In genomic region chr12:49777800-49778748, GRCh38 we compare ENCODE assay signal across 8 cellular contexts. TPM values are rescaled to one million over a fixed set of nuclear protein-coding genes. Genes with fewer than 3 reads are reported as not detected.
DNase-seq lines count a peak whose midpoint lies in the region; ATAC-seq, FAIRE-seq and TF ChIP-seq lines count a peak whose summit lies in the region.

No MANE protein-coding gene starts in this region.

- TF ChIP-seq CTCF in GM12878 (IDR thresholded peaks at IDR 0.05 in 2 of 3, conservative IDR thresholded peaks at IDR 0.05 in 1 of 3; ENCODE audit: control insufficient read depth in 2 of 3, extremely low read depth in 1 of 3, insufficient read depth in 1 of 3, low read depth in 3 of 3, low read length in 3 of 3) (peak; percentile 87 to 95 (median 95); a peak in 5 of 6 replicates), kidney epithelial cell (IDR thresholded peaks at IDR 0.05; ENCODE audit: insufficient read depth, low read length, poor library complexity, severe bottlenecking) (peak; percentile 97)

- TF ChIP-seq EP300 in Ishikawa (IDR thresholded peaks at IDR 0.05; ENCODE audit: borderline replicate concordance), result no peak
- no peak for TF ChIP-seq EP300 in GM12878 (IDR thresholded peaks at IDR 0.05; ENCODE audit: borderline replicate concordance in 1 of 2, control insufficient read depth in 1 of 2, low read depth in 2 of 2, low read length in 2 of 2)

- no peak overlapping the region for H3K4me2 ChIP-seq in GM12878 (ENCODE audit: control insufficient read depth, insufficient read depth)

- POLR2A ChIA-PET in GM12878 (lab: Charles Lee), result interaction anchor here (0.5 to 1.7 kb wide), 4 partner anchors 24 to 50 kb away, joined by 3 to 4 read pairs (median 4); partner anchors contain the start of gene TMBIM6

- no peak overlapping the region for H3K9ac ChIP-seq in GM12878 (ENCODE audit: control insufficient read depth, insufficient read depth, low read length)

- peak overlapping the region; percentile 69 for H2AFZ ChIP-seq in GM12878 (ENCODE audit: control insufficient read depth, low read depth, low read length)

- no TSS peak for BruUV-seq in GM12878 (replicated peaks; lab: Mats Ljungman, UMichigan)

- H3K4me1 ChIP-seq in GM12878 (ENCODE audit: control insufficient read depth, insufficient read depth, low read length), result peaks cover 6% of the 10 kb centered on the region

- H3K27me3 ChIP-seq in GM12878 (replicated peaks in 1 of 2; ENCODE audit: control insufficient read depth in 2 of 2, insufficient read depth in 2 of 2, low read length in 1 of 2), result no peaks in the 10 kb centered on the region
- H3K27me3 ChIP-seq in kidney epithelial cell (ENCODE audit: control insufficient read depth, insufficient read depth, low read length), result peaks cover 8% of the 10 kb centered on the region

- CTCF ChIA-PET in GM12878 (lab: Yijun Ruan, JAX), result interaction anchor here (0.7 to 3.1 kb wide), 41 partner anchors 7 to 242 kb away, joined by 3 to 122 read pairs (median 6); partner anchors contain the start of genes BCDIN3D, NCKAP5L and TMBIM6

- peak; percentile 86 for DNase-seq in D341Med (ENCODE audit: low spot score)
- peak; percentile 47 for DNase-seq in UCSD-AML1 (lab: John Stamatoyannopoulos, UW; ENCODE audit: unreplicated experiment)
- DNase-seq in GM12878 (ENCODE audit: low read depth, low spot score), result no peak
- DNase-seq in kidney epithelial cell (ENCODE audit: low read depth), result no peak
- DNase-seq in stimulated activated CD4-positive, alpha-beta T cell treated with anti-CD3 and anti-CD28 coated beads, TNF-alpha, amount 100 ng/mL, for 1 hour (ENCODE audit: low read depth in 3 of 3, low spot score in 1 of 3), result peak; percentile 38 to 75 (median 57)

- WGBS in GM12878 (ENCODE audit: insufficient coverage, insufficient replicate concordance, low lambda C conversion rate, missing lambda C conversion rate), result 50% methylated on average over 19 of the region's 19 CpGs

- FAIRE-seq in GM12878 (lab: Jason Lieb, UNC), result peak; percentile 23

- no peak overlapping the region for H3K4me3 ChIP-seq in GM12878
- no peak overlapping the region for H3K4me3 ChIP-seq in kidney epithelial cell (ENCODE audit: low read depth, low read length)

- no peak for TF ChIP-seq POLR2A in GM12878 (IDR thresholded peaks at IDR 0.05; ENCODE audit: low read depth, low read length)

- in situ Hi-C loops in GM12878 (cut with MboI), result loop anchor here (5.0 kb wide), 1 partner anchor 59 kb away; no protein-coding TSS in a partner anchor

- intact Hi-C loops in GM12878 (cut with micrococcal nuclease; ENCODE audit: unreplicated experiment), result loop anchor here (5.0 kb wide), 1 partner anchor 141 kb away; no protein-coding TSS in a partner anchor

- ATAC-seq in GM12878 (peak; percentile 83), GM21528 (IDR thresholded peaks at IDR 0.05; ENCODE audit: low FRiP score, unreplicated experiment) (no peak), HG02623 (IDR thresholded peaks at IDR 0.05; ENCODE audit: unreplicated experiment) (no peak)

- RAD21 ChIA-PET in GM12878 (lab: Charles Lee; ENCODE audit: unreplicated experiment), result interaction anchor here (1.0 to 3.1 kb wide), 9 partner anchors 12 to 189 kb away, joined by 3 to 49 read pairs (median 4); partner anchors contain the start of genes BCDIN3D, NCKAP5L and TMBIM6

- no peak overlapping the region for H3K27ac ChIP-seq in GM12878 (ENCODE audit: control insufficient read depth, insufficient read depth)

- H3K36me3 ChIP-seq in GM12878 (ENCODE audit: control insufficient read depth in 2 of 2, insufficient read depth in 2 of 2, low read length in 1 of 2) (no peaks in the 10 kb centered on the region), kidney epithelial cell (ENCODE audit: control insufficient read depth, insufficient read depth, low read length) (no peaks in the 10 kb centered on the region)

- H4K20me1 ChIP-seq in GM12878 (ENCODE audit: control insufficient read depth, insufficient read depth), result no peaks in the 10 kb centered on the region

- TF ChIP-seq RAD21 in Ishikawa (IDR thresholded peaks at IDR 0.05; ENCODE audit: low read depth) (peak; percentile 89), GM12878 (IDR thresholded peaks at IDR 0.05; ENCODE audit: insufficient read depth, low read depth, low read length) (peak; percentile 70)

- SMC1A ChIA-PET in GM12878 (lab: Charles Lee; ENCODE audit: uncharacterized antibody, unreplicated experiment), result interaction anchor here (0.6 to 3.1 kb wide), 27 partner anchors 9 to 197 kb away, joined by 3 to 56 read pairs (median 3); partner anchors contain the start of genes BCDIN3D and TMBIM6

- peaks cover 2% of the 10 kb centered on the region; the same call in 1 of the 3 replicates for H3K9me3 ChIP-seq in GM12878 (replicated peaks; ENCODE audit: control insufficient read depth, insufficient read depth, low read length)

- no peaks in the 10 kb centered on the region for H3K79me2 ChIP-seq in GM12878 (ENCODE audit: control insufficient read depth, insufficient read depth, low read length)

TF ChIP-seq in Ishikawa, 13 proteins besides CTCF, POLR2A, EP300 and RAD21:
- TF ChIP-seq FOXM1 (IDR thresholded peaks at IDR 0.05; ENCODE audit: borderline replicate concordance, low read depth), result no peak

TF ChIP-seq in GM12878, 131 proteins besides CTCF, POLR2A, EP300 and RAD21 (continues in another document):
- TF ChIP-seq, protein P1, sequence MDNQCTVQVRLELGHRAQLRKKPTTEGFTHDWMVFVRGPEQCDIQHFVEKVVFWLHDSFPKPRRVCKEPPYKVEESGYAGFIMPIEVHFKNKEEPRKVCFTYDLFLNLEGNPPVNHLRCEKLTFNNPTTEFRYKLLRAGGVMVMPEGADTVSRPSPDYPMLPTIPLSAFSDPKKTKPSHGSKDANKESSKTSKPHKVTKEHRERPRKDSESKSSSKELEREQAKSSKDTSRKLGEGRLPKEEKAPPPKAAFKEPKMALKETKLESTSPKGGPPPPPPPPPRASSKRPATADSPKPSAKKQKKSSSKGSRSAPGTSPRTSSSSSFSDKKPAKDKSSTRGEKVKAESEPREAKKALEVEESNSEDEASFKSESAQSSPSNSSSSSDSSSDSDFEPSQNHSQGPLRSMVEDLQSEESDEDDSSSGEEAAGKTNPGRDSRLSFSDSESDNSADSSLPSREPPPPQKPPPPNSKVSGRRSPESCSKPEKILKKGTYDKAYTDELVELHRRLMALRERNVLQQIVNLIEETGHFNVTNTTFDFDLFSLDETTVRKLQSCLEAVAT (IDR thresholded peaks at IDR 0.05), result peak; percentile 52; the same call in 1 of the 2 replicates
- 0 out of 2 replicates have a peak, but pooled peaks have one; percentile 40 for TF ChIP-seq IRF4 (IDR thresholded peaks at IDR 0.05; ENCODE audit: low read depth, low read length)
- no peak for TF ChIP-seq BMI1 (IDR thresholded peaks at IDR 0.05; ENCODE audit: borderline replicate concordance)
- TF ChIP-seq YY1 (IDR thresholded peaks at IDR 0.05; ENCODE audit: low read depth, low read length), result peak; percentile 49
- TF ChIP-seq SMC3 (IDR thresholded peaks at IDR 0.05; ENCODE audit: borderline replicate concordance, low read length), result peak; percentile 76
- TF ChIP-seq CHD4 (IDR thresholded peaks at IDR 0.05), result no peak
- no peak for TF ChIP-seq RB1 (IDR thresholded peaks at IDR 0.05; ENCODE audit: borderline replicate concordance)
- TF ChIP-seq, protein P2, sequence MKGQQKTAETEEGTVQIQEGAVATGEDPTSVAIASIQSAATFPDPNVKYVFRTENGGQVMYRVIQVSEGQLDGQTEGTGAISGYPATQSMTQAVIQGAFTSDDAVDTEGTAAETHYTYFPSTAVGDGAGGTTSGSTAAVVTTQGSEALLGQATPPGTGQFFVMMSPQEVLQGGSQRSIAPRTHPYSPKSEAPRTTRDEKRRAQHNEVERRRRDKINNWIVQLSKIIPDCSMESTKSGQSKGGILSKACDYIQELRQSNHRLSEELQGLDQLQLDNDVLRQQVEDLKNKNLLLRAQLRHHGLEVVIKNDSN (IDR thresholded peaks at IDR 0.05; ENCODE audit: borderline replicate concordance, extremely low read length, insufficient read depth, low read depth, low read length), result no peak

RNA-seq across cellular contexts. Expression of gene TMBIM6, which starts 36.7 kb away (rescaled TPM):
- total RNA-seq in GM12878 (2013; cell fraction: nucleolus; rRNA removed), result 355 and 369 TPM in 2 replicates
- total RNA-seq in GM12878 (2014; rRNA removed), result 231 and 268 TPM in 2 replicates
- 221 and 224 TPM in 2 replicates for total RNA-seq in GM12878 (2014; rRNA removed; fragmentation: Illumina TruSeq; extraction: Trizol)
- 302 and 306 TPM in 2 replicates for total RNA-seq in GM12878 (2021)
- polyA plus RNA-seq in GM12878 (2011; ENCODE audit: low read depth), result 226 TPM
- 505 and 603 TPM in 2 replicates for polyA plus RNA-seq in GM12878 (2011; rRNA removed)
- 335 and 461 TPM in 2 replicates for polyA plus RNA-seq in GM12878 (2011; cell fraction: cytosol; rRNA removed)
- 251 and 330 TPM in 2 replicates for polyA plus RNA-seq in GM12878 (2011; cell fraction: nucleus; rRNA removed)
- polyA plus RNA-seq in GM12878 (2012), result 221 and 351 TPM in 2 replicates
- polyA plus RNA-seq in GM12878 (2014; fragmentation: Illumina TruSeq; extraction: Trizol), result 308 and 371 TPM in 2 replicates
- polyA plus RNA-seq in GM12878 (2014; fragmentation: Nextera tagmentation; extraction: Ambion mirVana), result 1,000 to 10,000 TPM in 1 of 2 experiments, 100 to 1,000 TPM in 1; 853 to 1,192 TPM
- 220 and 242 TPM in 2 replicates for polyA plus RNA-seq in GM12878 (2014; rRNA removed)
- polyA plus RNA-seq in GM12878 (2016; fragmentation: Nextera tagmentation; extraction: Ambion mirVana), result 100 to 1,000 TPM; 451 to 455 TPM
- polyA minus RNA-seq in GM12878 (2011; rRNA and poly(A)+ RNA removed), result 237 and 279 TPM in 2 replicates
- polyA minus RNA-seq in GM12878 (2011; cell fraction: cytosol; rRNA and poly(A)+ RNA removed), result 82.2 and 95.7 TPM in 2 replicates
- polyA minus RNA-seq in GM12878 (2011; cell fraction: nucleus; rRNA and poly(A)+ RNA removed), result 65.3 and 85.8 TPM in 2 replicates
- total RNA-seq in kidney epithelial cell, result 588 and 603 TPM in 2 replicates

RNA-seq across cellular contexts. Expression of gene NCKAP5L, which starts 50.1 kb away (rescaled TPM):
- total RNA-seq in GM12878 (2013; cell fraction: nucleolus; rRNA removed), result 37.5 and 39.4 TPM in 2 replicates
- total RNA-seq in GM12878 (2014; rRNA removed) (8.2 TPM in 2 replicates), GM12878 (2014; rRNA removed; fragmentation: Illumina TruSeq; extraction: Trizol) (4.3 and 4.4 TPM in 2 replicates), GM12878 (2021) (14.8 and 15.8 TPM in 2 replicates), kidney epithelial cell (24.1 and 27.6 TPM in 2 replicates)
- polyA plus RNA-seq in GM12878 (2011; ENCODE audit: low read depth), result 1.6 TPM
- polyA plus RNA-seq in GM12878 (2011; rRNA removed) (2.1 and 3.1 TPM in 2 replicates), GM12878 (2014; fragmentation: Illumina TruSeq; extraction: Trizol) (1.1 and 3.4 TPM in 2 replicates), GM12878 (2014; fragmentation: Nextera tagmentation; extraction: Ambion mirVana) (under 1 TPM; 0.03 to 0.16 TPM), GM12878 (2014; rRNA removed) (8.1 and 10.7 TPM in 2 replicates), GM12878 (2016; fragmentation: Nextera tagmentation; extraction: Ambion mirVana) (1 to 10 TPM; 4.4 to 5.5 TPM)
- polyA plus RNA-seq in GM12878 (2011; cell fraction: cytosol; rRNA removed), result 3.0 and 4.2 TPM in 2 replicates
- polyA plus RNA-seq in GM12878 (2011; cell fraction: nucleus; rRNA removed), result 17.3 and 21.6 TPM in 2 replicates
- polyA plus RNA-seq in GM12878 (2012), result 5.6 and 6.3 TPM in 2 replicates
- 7.7 and 11.0 TPM in 2 replicates for polyA minus RNA-seq in GM12878 (2011; rRNA and poly(A)+ RNA removed)
- 4.1 and 5.1 TPM in 2 replicates for polyA minus RNA-seq in GM12878 (2011; cell fraction: cytosol; rRNA and poly(A)+ RNA removed)
- 8.6 and 13.6 TPM in 2 replicates for polyA minus RNA-seq in GM12878 (2011; cell fraction: nucleus; rRNA and poly(A)+ RNA removed)

Comparison
In these comparisons a context has a peak if more than half of its experiments do, and no peak if none do; other contexts are left out.
1. DNase-seq: peak in D341Med (single experiment), UCSD-AML1 (single experiment) and stimulated activated CD4-positive, alpha-beta T cell treated with anti-CD3 and anti-CD28 coated beads, TNF-alpha, amount 100 ng/mL, for 1 hour (3 of 3); none in GM12878 (single experiment) and kidney epithelial cell (single experiment).